ENCODE assay signal across 1 cellular context in the genomic region with DNA sequence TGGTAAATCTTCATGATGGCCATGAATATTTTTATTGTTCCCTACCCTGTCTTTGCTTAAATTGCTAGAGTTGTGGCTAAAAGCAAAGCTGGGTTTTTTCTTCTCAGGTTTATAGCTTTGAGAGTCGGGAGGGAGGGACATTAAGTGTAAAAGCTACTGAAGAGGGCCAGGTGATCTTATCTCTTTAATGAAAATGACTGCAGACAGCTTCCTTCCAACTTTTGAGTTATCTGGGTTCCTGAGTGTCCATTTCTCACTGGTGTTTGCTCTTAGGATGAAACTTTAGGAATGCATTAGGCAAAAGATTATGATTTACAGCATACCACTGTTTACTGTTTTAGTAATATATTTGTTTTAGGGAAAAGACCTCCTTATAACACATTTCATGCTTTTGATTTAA.
A peak's percentile ranks its signal among the peaks of the same experiment; 100 is the strongest.
TF ChIP-seq lines count a peak whose summit lies in the region.

No MANE protein-coding gene starts in this region.

TF ChIP-seq in SK-N-SH, 30 proteins besides CTCF, POLR2A, EP300 and RAD21 (continued from another document):
- TF ChIP-seq, protein P1, sequence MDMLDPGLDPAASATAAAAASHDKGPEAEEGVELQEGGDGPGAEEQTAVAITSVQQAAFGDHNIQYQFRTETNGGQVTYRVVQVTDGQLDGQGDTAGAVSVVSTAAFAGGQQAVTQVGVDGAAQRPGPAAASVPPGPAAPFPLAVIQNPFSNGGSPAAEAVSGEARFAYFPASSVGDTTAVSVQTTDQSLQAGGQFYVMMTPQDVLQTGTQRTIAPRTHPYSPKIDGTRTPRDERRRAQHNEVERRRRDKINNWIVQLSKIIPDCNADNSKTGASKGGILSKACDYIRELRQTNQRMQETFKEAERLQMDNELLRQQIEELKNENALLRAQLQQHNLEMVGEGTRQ (IDR thresholded peaks at IDR 0.05; ENCODE audit: borderline replicate concordance, low read depth, low read length) = no peak
- peak; percentile 52; the same call in 1 of the 2 replicates for TF ChIP-seq FOXM1 (IDR thresholded peaks at IDR 0.05; ENCODE audit: low read depth)
- no peak for TF ChIP-seq TAF1 (IDR thresholded peaks at IDR 0.05; ENCODE audit: borderline replicate concordance, low read depth, low read length)
- TF ChIP-seq, protein P2, sequence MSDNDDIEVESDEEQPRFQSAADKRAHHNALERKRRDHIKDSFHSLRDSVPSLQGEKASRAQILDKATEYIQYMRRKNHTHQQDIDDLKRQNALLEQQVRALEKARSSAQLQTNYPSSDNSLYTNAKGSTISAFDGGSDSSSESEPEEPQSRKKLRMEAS (IDR thresholded peaks at IDR 0.05; ENCODE audit: low read depth) = no peak
- TF ChIP-seq, protein P3, sequence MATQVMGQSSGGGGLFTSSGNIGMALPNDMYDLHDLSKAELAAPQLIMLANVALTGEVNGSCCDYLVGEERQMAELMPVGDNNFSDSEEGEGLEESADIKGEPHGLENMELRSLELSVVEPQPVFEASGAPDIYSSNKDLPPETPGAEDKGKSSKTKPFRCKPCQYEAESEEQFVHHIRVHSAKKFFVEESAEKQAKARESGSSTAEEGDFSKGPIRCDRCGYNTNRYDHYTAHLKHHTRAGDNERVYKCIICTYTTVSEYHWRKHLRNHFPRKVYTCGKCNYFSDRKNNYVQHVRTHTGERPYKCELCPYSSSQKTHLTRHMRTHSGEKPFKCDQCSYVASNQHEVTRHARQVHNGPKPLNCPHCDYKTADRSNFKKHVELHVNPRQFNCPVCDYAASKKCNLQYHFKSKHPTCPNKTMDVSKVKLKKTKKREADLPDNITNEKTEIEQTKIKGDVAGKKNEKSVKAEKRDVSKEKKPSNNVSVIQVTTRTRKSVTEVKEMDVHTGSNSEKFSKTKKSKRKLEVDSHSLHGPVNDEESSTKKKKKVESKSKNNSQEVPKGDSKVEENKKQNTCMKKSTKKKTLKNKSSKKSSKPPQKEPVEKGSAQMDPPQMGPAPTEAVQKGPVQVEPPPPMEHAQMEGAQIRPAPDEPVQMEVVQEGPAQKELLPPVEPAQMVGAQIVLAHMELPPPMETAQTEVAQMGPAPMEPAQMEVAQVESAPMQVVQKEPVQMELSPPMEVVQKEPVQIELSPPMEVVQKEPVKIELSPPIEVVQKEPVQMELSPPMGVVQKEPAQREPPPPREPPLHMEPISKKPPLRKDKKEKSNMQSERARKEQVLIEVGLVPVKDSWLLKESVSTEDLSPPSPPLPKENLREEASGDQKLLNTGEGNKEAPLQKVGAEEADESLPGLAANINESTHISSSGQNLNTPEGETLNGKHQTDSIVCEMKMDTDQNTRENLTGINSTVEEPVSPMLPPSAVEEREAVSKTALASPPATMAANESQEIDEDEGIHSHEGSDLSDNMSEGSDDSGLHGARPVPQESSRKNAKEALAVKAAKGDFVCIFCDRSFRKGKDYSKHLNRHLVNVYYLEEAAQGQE (IDR thresholded peaks at IDR 0.05; ENCODE audit: low read depth, low read length) = no peak
- TF ChIP-seq RFX5 (IDR thresholded peaks at IDR 0.05; ENCODE audit: low read length) = no peak
- TF ChIP-seq EZH2phosphoT487 (IDR thresholded peaks at IDR 0.05; ENCODE audit: borderline replicate concordance, low read depth) = no peak
- TF ChIP-seq FOSL2 (IDR thresholded peaks at IDR 0.05; ENCODE audit: borderline replicate concordance, low read depth) = peak; percentile 12; the same call in 1 of the 2 replicates
- TF ChIP-seq RXRA (IDR thresholded peaks at IDR 0.05; ENCODE audit: borderline replicate concordance, low read depth) = no peak
- TF ChIP-seq NFIC (IDR thresholded peaks at IDR 0.05; ENCODE audit: borderline replicate concordance) = peak; percentile 42; the same call in 1 of the 2 replicates
